ENCODE assay signal across 24 cellular contexts in the genomic region with DNA sequence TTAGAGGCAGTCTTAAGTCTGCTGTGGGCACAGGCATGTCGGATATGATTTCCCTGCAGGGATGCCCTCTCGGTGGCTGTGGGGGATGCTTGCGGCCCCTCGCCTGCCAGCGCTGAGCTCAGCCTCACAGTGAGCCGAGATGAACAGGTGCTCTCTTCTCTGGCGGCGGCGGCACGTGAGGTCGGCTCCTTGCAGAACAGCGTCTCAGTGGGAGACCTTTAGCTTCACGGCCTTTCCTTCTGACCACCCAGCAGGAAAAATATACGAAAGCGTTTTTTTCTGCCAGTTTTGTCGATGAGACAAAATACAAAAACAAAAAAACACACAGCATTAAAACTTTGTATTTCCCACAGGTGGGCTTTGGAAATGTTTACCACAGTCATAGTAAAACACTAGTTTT. TPM values are rescaled to one million over a fixed set of nuclear protein-coding genes. Genes with fewer than 3 reads are reported as not detected.
"Had no signal": no experiment of that assay in that cellular context is flagged by ENCODE, and none has a peak within 500 bp of the region (broad histone marks: within the 10 kb centered on the region; RNA-seq: fewer than 3 reads in every experiment).

No MANE protein-coding gene starts in this region.

- H3K4me3 ChIP-seq: breast epithelium, coronary artery, gastrocnemius medialis, left ventricle myocardium inferior, mucosa of descending colon, pancreas, spleen, thyroid gland, uterus had no signal

- H3K36me3 Mint-ChIP-seq: activated naive CD4-positive, alpha-beta T cell treated with anti-CD3 and anti-CD28 coated beads, Interleukin-2, amount 50 U/mL, for 24 hours; naive thymus-derived CD4-positive, alpha-beta T cell; stimulated activated memory B cell treated with anti-CD40 and anti-IgM and Interleukin-4, amounts not matched to agents 10 μg/mL and 1 μg/mL and 100 μg/mL, for 72 hours had no signal

- H3K9me3 ChIP-seq: breast epithelium, gastrocnemius medialis, left ventricle myocardium inferior, mucosa of descending colon, neutrophil, pancreas, spleen, thyroid gland, uterus had no signal

- H3K4me1 ChIP-seq: breast epithelium, gastrocnemius medialis, left ventricle myocardium inferior, spleen, uterus had no signal

- H3K27me3 ChIP-seq: pancreas, thyroid gland had no signal

- H3K36me3 ChIP-seq: breast epithelium, gastrocnemius medialis, left ventricle myocardium inferior, neutrophil, spleen, thyroid gland, uterus had no signal

- H3K27ac ChIP-seq: breast epithelium, coronary artery, gastrocnemius medialis, left ventricle myocardium inferior, neutrophil, pancreas, spleen, thyroid gland, uterus, VCaP had no signal

- ATAC-seq: activated T-cell treated with anti-CD3 and anti-CD28 coated beads, Interleukin-2, amount 50 U/mL, for 72 hours; gastrocnemius medialis; mucosa of descending colon; naive thymus-derived CD4-positive, alpha-beta T cell; pancreas; stimulated activated memory B cell treated with anti-CD40 and anti-IgM and Interleukin-4, amounts not matched to agents 10 μg/mL and 1 μg/mL and 100 μg/mL, for 72 hours had no signal

- H3K27ac Mint-ChIP-seq: activated naive CD4-positive, alpha-beta T cell treated with anti-CD3 and anti-CD28 coated beads, Interleukin-2, amount 50 U/mL, for 24 hours; activated T-cell treated with anti-CD3 and anti-CD28 coated beads, Interleukin-2, amount 50 U/mL, for 72 hours; naive thymus-derived CD4-positive, alpha-beta T cell; stimulated activated memory B cell treated with anti-CD40 and anti-IgM and Interleukin-4, amounts not matched to agents 10 μg/mL and 1 μg/mL and 100 μg/mL, for 72 hours had no signal

- H3K4me3 Mint-ChIP-seq: activated naive CD4-positive, alpha-beta T cell treated with anti-CD3 and anti-CD28 coated beads, Interleukin-2, amount 50 U/mL, for 24 hours; activated T-cell treated with anti-CD3 and anti-CD28 coated beads, Interleukin-2, amount 50 U/mL, for 72 hours; naive thymus-derived CD4-positive, alpha-beta T cell; stimulated activated memory B cell treated with anti-CD40 and anti-IgM and Interleukin-4, amounts not matched to agents 10 μg/mL and 1 μg/mL and 100 μg/mL, for 72 hours had no signal

- H3K9me3 Mint-ChIP-seq: activated naive CD4-positive, alpha-beta T cell treated with anti-CD3 and anti-CD28 coated beads, Interleukin-2, amount 50 U/mL, for 24 hours; stimulated activated memory B cell treated with anti-CD40 and anti-IgM and Interleukin-4, amounts not matched to agents 10 μg/mL and 1 μg/mL and 100 μg/mL, for 72 hours had no signal

- DNase-seq: activated CD4-positive, alpha-beta T cell treated with anti-CD3 and anti-CD28 coated beads for 1 hour; activated CD8-positive, alpha-beta memory T cell treated with anti-CD3 and anti-CD28 coated beads for 24 hours; activated effector memory CD4-positive, alpha-beta T cell treated with anti-CD3 and anti-CD28 coated beads, Interleukin-2, amount 50 U/mL, for 16 hours; activated T-cell treated with anti-CD3 and anti-CD28 coated beads, Interleukin-2, amount 50 U/mL, for 72 hours; erythroblast; gastrocnemius medialis; head of caudate nucleus; kidney; left ventricle myocardium inferior; mucosa of descending colon; naive thymus-derived CD4-positive, alpha-beta T cell; pancreas; spleen; stimulated activated CD4-positive, alpha-beta T cell treated with anti-CD3 and anti-CD28 coated beads, Interleukin-4, amount 100 ng/mL, for 4 hours; T-helper 2 cell; thyroid gland; uterus had no signal

- H3K4me1 Mint-ChIP-seq: activated naive CD4-positive, alpha-beta T cell treated with anti-CD3 and anti-CD28 coated beads, Interleukin-2, amount 50 U/mL, for 24 hours; naive thymus-derived CD4-positive, alpha-beta T cell; stimulated activated memory B cell treated with anti-CD40 and anti-IgM and Interleukin-4, amounts not matched to agents 10 μg/mL and 1 μg/mL and 100 μg/mL, for 72 hours had no signal

RNA-seq across cellular contexts. Expression of a gene that starts 23.6 kb away (rescaled TPM):
- total RNA-seq: activated T-cell treated with anti-CD3 and anti-CD28 coated beads, Interleukin-2, amount 50 U/mL, for 72 hours; astrocyte; breast epithelium; left ventricle myocardium inferior; naive thymus-derived CD4-positive, alpha-beta T cell; spleen had no signal
- polyA plus RNA-seq: naive thymus-derived CD4-positive, alpha-beta T cell; spleen had no signal
